ENCODE assay signal across 26 cellular contexts in genomic region chr13:98802548-98802947, GRCh38. TPM values are rescaled to one million over a fixed set of nuclear protein-coding genes. Genes with fewer than 3 reads are reported as not detected.
DNase-seq lines count a peak whose midpoint lies in the region; ATAC-seq and TF ChIP-seq lines count a peak whose summit lies in the region.
"Had no signal": no experiment of that assay in that cellular context is flagged by ENCODE, and none has a peak within 500 bp of the region (broad histone marks: within the 10 kb centered on the region; RNA-seq: fewer than 3 reads in every experiment).

No MANE protein-coding gene starts in this region.

- H3K4me1 ChIP-seq in Caco-2, result peaks cover 15% of the 10 kb centered on the region

- BruUV-seq in Caco-2 (replicated peaks; lab: Mats Ljungman, UMichigan), result no TSS peak

- peaks cover 17% of the 10 kb centered on the region for H3K4me1 Mint-ChIP-seq in Caco-2 (ENCODE audit: low read depth, unreplicated experiment)
- H3K4me1 Mint-ChIP-seq in WTC11, result peaks cover 17% of the 10 kb centered on the region

- peak overlapping the region; percentile 75 for H3K27ac Mint-ChIP-seq in Caco-2 (ENCODE audit: unreplicated experiment)
- H3K27ac Mint-ChIP-seq in WTC11, result peak overlapping the region; percentile 69; the same call in 1 of the 2 replicates
- H3K27ac Mint-ChIP-seq: CD4-positive, alpha-beta T cell had no signal

- CTCF ChIA-PET in Caco-2 (lab: Charles Lee), result interaction anchor here (0.6 kb wide), 1 partner anchor 257 kb away, joined by 3 read pairs; no protein-coding TSS in a partner anchor
- CTCF ChIA-PET in WTC11 (lab: Charles Lee), result no interaction called here

- POLR2A ChIA-PET in Caco-2 (lab: Charles Lee) (no interaction called here), WTC11 (lab: Charles Lee) (no interaction called here)

- no peaks in the 10 kb centered on the region for H3K27me3 Mint-ChIP-seq in Caco-2 (ENCODE audit: insufficient read depth, unreplicated experiment)
- H3K27me3 Mint-ChIP-seq in WTC11 (ENCODE audit: low read depth), result no peaks in the 10 kb centered on the region
- H3K27me3 Mint-ChIP-seq: CD4-positive, alpha-beta T cell had no signal

- H3K9me3 ChIP-seq in Caco-2, result no peaks in the 10 kb centered on the region

- intact Hi-C loops in Caco-2 (cut with micrococcal nuclease; ENCODE audit: unreplicated experiment) (no loop called here), sciatic nerve (cut with DNase I) (no loop called here)

- H3K36me3 ChIP-seq in Caco-2 (ENCODE audit: control insufficient read depth, insufficient read depth, low read length), result no peaks in the 10 kb centered on the region

- no peak for DNase-seq in Caco-2
- no peak for DNase-seq in WTC11 (ENCODE audit: low spot score)
- DNase-seq in left lobe of liver (ENCODE audit: low spot score), result no peak
- no peak for DNase-seq in sciatic nerve (ENCODE audit: low spot score)
- DNase-seq in activated gamma-delta T cell treated with Interleukin-2 at 50 U/mL for 16 hours, result no peak
- DNase-seq in activated CD8-positive, alpha-beta memory T cell treated with anti-CD3 and anti-CD28 coated beads, Interleukin-2, amount 50 U/mL, for 4 hours, result no peak
- no peak for DNase-seq in stimulated activated naive CD4-positive, alpha-beta T cell treated with Interleukin-2 at 50 U/mL for 16 hours (lab: John Stamatoyannopoulos, UW)
- DNase-seq: AML-193; CD4-positive, alpha-beta T cell; DMS53; Karpas-422; NCI-H1092 treated with DMSO at 0.1 percent for 48 hours; NCI-H1436; NCI-H187; NCI-H2081 treated with DMSO at 0.1 percent for 48 hours; NCI-H2171; NCI-H226; NCI-H510A; SIG-M5 had no signal

- H3K36me3 Mint-ChIP-seq in Caco-2 (ENCODE audit: insufficient read depth, unreplicated experiment) (peaks cover 68% of the 10 kb centered on the region), WTC11 (no peaks in the 10 kb centered on the region; the same call in 1 of the 2 replicates)

- TF ChIP-seq CTCF in Caco-2 (IDR thresholded peaks at IDR 0.05; ENCODE audit: insufficient read depth in 1 of 2, low read depth in 1 of 2, low read length in 1 of 2, severe bottlenecking in 1 of 2, unreplicated experiment in 1 of 2) (no peak), WTC11 (IDR thresholded peaks at IDR 0.05) (no peak)

- ATAC-seq in WTC11 (no peak), left lobe of liver (peak; percentile 71), sciatic nerve (peak; percentile 49), HG02759 (IDR thresholded peaks at IDR 0.05; ENCODE audit: unreplicated experiment) (no peak)
- ATAC-seq: GM12878, Panc1 had no signal

- H3K4me3 Mint-ChIP-seq in Caco-2 (ENCODE audit: unreplicated experiment) (no peak overlapping the region), WTC11 (no peak overlapping the region)
- H3K4me3 Mint-ChIP-seq: CD4-positive, alpha-beta T cell had no signal

- H3K4me3 ChIP-seq in Caco-2 (ENCODE audit: low read depth, low read length), result no peak overlapping the region
- H3K4me3 ChIP-seq: BLaER1 treated with 17β-estradiol and CSF1 and Interleukin-3, amounts not matched to agents 10 nM and 100 nM; GM12878; SK-N-MC had no signal

- H3K9me3 Mint-ChIP-seq in Caco-2 (ENCODE audit: unreplicated experiment), result no peaks in the 10 kb centered on the region
- H3K9me3 Mint-ChIP-seq in WTC11, result no peaks in the 10 kb centered on the region
- H3K9me3 Mint-ChIP-seq: CD4-positive, alpha-beta T cell had no signal

- no peaks in the 10 kb centered on the region for H3K27me3 ChIP-seq in Caco-2 (replicated peaks; ENCODE audit: control insufficient read depth, insufficient read depth, low read length)
- H3K27me3 ChIP-seq: BLaER1 treated with 17β-estradiol and CSF1 and Interleukin-3, amounts not matched to agents 10 nM and 100 nM had no signal

TF ChIP-seq in WTC11, 78 proteins besides CTCF, POLR2A, EP300 and RAD21:
- TF ChIP-seq FOXJ3 (CRISPR knock-in tag; IDR thresholded peaks at IDR 0.05; ENCODE audit: borderline replicate concordance) (no peak), ZNF219 (CRISPR knock-in tag; IDR thresholded peaks at IDR 0.05; ENCODE audit: borderline replicate concordance) (no peak), JAZF1 (CRISPR knock-in tag; IDR thresholded peaks at IDR 0.05) (no peak), ATF3 (CRISPR knock-in tag; conservative IDR thresholded peaks at IDR 0.05) (no peak), HMGA2 (CRISPR knock-in tag; IDR thresholded peaks at IDR 0.05) (no peak), E2F4 (CRISPR knock-in tag; IDR thresholded peaks at IDR 0.05; ENCODE audit: borderline replicate concordance, low read depth) (no peak), NR3C1 (CRISPR knock-in tag; conservative IDR thresholded peaks at IDR 0.05; ENCODE audit: low read depth) (no peak), EMX1 (CRISPR knock-in tag; IDR thresholded peaks at IDR 0.05) (no peak)
- TF ChIP-seq, protein P1, sequence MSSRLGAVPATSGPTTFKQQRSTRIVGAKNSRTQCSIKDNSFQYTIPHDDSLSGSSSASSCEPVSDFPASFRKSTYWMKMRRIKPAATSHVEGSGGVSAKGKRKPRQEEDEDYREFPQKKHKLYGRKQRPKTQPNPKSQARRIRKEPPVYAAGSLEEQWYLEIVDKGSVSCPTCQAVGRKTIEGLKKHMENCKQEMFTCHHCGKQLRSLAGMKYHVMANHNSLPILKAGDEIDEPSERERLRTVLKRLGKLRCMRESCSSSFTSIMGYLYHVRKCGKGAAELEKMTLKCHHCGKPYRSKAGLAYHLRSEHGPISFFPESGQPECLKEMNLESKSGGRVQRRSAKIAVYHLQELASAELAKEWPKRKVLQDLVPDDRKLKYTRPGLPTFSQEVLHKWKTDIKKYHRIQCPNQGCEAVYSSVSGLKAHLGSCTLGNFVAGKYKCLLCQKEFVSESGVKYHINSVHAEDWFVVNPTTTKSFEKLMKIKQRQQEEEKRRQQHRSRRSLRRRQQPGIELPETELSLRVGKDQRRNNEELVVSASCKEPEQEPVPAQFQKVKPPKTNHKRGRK (CRISPR knock-in tag; IDR thresholded peaks at IDR 0.05; ENCODE audit: borderline replicate concordance), result no peak

RNA-seq across cellular contexts. Expression of gene SLC15A1, which starts 50.1 kb away (rescaled TPM):
- total RNA-seq in Caco-2 (2022) (12.3 and 12.9 TPM in 2 replicates), WTC11 (2021) (2.3 to 3.0 TPM (median 2.8 TPM) in 3 replicates), left lobe of liver (26.9 TPM), sciatic nerve (0.22 TPM)
- total RNA-seq: CD4-positive, alpha-beta T cell; Daoy; GM12878; H4 had no signal

Comparison
In these comparisons a context has a peak if more than half of its experiments do, and no peak if none do; other contexts are left out.
1. ATAC-seq: peak in left lobe of liver (single experiment) and sciatic nerve (single experiment); none in WTC11 (single experiment) and HG02759 (single experiment).